ENCODE assay signal across 8 cellular contexts in the genomic region with DNA sequence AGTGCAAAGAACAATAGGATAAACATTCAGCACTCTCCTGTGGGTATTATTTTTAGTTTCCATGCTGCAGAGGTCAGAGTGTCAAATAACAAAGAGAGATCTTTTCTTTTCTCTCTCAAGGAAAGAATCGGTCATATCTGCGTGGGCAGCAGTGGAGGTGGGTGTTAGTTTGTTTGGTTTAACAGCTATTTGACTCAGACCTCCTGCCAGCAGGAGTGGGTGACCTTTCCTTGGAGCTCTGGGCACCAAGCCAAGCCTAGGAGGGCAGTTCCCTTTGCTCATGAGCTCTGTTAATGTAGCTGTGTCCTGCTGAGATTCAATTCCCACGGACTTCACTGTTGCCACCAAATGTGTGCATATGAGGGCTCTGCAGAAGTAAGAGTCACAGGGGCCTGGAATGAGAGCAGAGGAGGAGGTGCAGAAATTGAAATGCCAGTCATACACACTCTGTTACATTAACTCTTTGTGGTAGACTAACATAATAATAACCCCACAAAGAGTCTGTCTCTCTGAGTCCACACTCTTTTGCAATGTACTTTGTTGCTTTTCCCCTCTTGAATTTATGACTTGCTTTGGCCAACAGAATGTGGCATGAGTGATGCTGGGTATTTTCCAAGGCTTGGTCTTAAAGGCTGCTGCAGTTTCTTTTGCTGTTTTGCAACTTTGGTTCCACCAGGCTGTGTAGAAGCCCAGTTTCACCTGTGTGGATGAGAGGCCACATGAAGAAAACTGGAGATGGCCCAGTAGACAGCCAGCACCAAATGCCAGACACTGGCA.
DNase-seq lines count a peak whose midpoint lies in the region; ATAC-seq and TF ChIP-seq lines count a peak whose summit lies in the region.

No MANE protein-coding gene starts in this region.

- peaks cover 15% of the 10 kb centered on the region for H3K4me1 ChIP-seq in A673 (ENCODE audit: insufficient read depth, low read length, poor library complexity, severe bottlenecking)

- ATAC-seq in left ventricle myocardium superior (peak; percentile 90), HG03039 (IDR thresholded peaks at IDR 0.05; ENCODE audit: unreplicated experiment) (no peak), HG03139 (IDR thresholded peaks at IDR 0.05; ENCODE audit: unreplicated experiment) (no peak)

- TF ChIP-seq CTCF in A673 (conservative IDR thresholded peaks at IDR 0.05; ENCODE audit: low read depth, low read length): no peak

- no peaks in the 10 kb centered on the region for H3K27me3 ChIP-seq in A673 (replicated peaks; ENCODE audit: insufficient read depth, low read depth, low read length, poor library complexity)

- POLR2A ChIA-PET in A673 (lab: Charles Lee; ENCODE audit: low non-redundant PET): no interaction called here

- no peak overlapping the region for H3K27ac ChIP-seq in A673 (ENCODE audit: low read depth, low read length, poor library complexity, severe bottlenecking)

- H3K36me3 ChIP-seq in A673 (ENCODE audit: insufficient read depth, low read length, poor library complexity, severe bottlenecking): no peaks in the 10 kb centered on the region

- DNase-seq in A673 (ENCODE audit: low spot score): peak; percentile 25
- DNase-seq in HuH-7.5 (ENCODE audit: low spot score): peak; percentile 31
- peak; percentile 76 for DNase-seq in activated CD8-positive, alpha-beta memory T cell treated with anti-CD3 and anti-CD28 coated beads for 24 hours
- DNase-seq in left ventricle myocardium superior: peak; percentile 74
- DNase-seq in stimulated activated CD8-positive, alpha-beta memory T cell treated with anti-CD3 and anti-CD28 coated beads, Interleukin-12 subunit alpha, Interleukin-12 subunit beta, amount 100 ng/mL, for 4 hours (ENCODE audit: low read depth): peak; percentile 6
- no peak for DNase-seq in SK-N-DZ (ENCODE audit: low spot score)

- no TSS peak for BruUV-seq in A673 (replicated peaks; lab: Mats Ljungman, UMichigan)

- no peaks in the 10 kb centered on the region for H3K9me3 ChIP-seq in A673 (ENCODE audit: low read depth, low read length, poor library complexity, severe bottlenecking)

- no peak overlapping the region for H3K4me3 ChIP-seq in A673 (ENCODE audit: low read depth, low read length, poor library complexity, severe bottlenecking)

- intact Hi-C loops in A673 (cut with micrococcal nuclease; ENCODE audit: unreplicated experiment) (no loop called here), left ventricle myocardium superior (cut with micrococcal nuclease) (no loop called here)

- CTCF ChIA-PET in A673 (lab: Charles Lee): interaction anchor here (0.6 kb wide), 1 partner anchor 84 kb away, joined by 4 read pairs; no protein-coding TSS in a partner anchor
